Comparison of ENCODE assay signal across 8 cellular contexts in genomic region chr11:67482275-67482735, GRCh38. TPM values are rescaled to one million over a fixed set of nuclear protein-coding genes. Genes with fewer than 3 reads are reported as not detected.
DNase-seq lines count a peak whose midpoint lies in the region; ATAC-seq and TF ChIP-seq lines count a peak whose summit lies in the region.

No MANE protein-coding gene starts in this region.

- H3K4me1 ChIP-seq in SJCRH30 (no peaks in the 10 kb centered on the region), esophagus (ENCODE audit: control insufficient read depth in 2 of 2, insufficient read depth in 2 of 2, low read length in 1 of 2) (peaks cover 4 to 19% of the 10 kb centered on the region in 2 donors), gastrocnemius medialis (peaks cover 9 to 14% of the 10 kb centered on the region in 2 donors)

- peak; percentile 1 for ATAC-seq in GM21619 (IDR thresholded peaks at IDR 0.05; ENCODE audit: unreplicated experiment)
- no peak for ATAC-seq in gastrocnemius medialis
- no peak for ATAC-seq in GM18870 (IDR thresholded peaks at IDR 0.05; ENCODE audit: unreplicated experiment)
- no peak for ATAC-seq in HG03378 (IDR thresholded peaks at IDR 0.05; ENCODE audit: unreplicated experiment)
- no peak for ATAC-seq in HG02981 (IDR thresholded peaks at IDR 0.05; ENCODE audit: unreplicated experiment)

- H3K27ac ChIP-seq in SJCRH30 (no peak overlapping the region), esophagus (ENCODE audit: low read depth in 2 of 2, low read length in 1 of 2) (peak overlapping the region; percentile 24 to 38), gastrocnemius medialis (peak overlapping the region; percentile 83 to 90 (median 86))

- intact Hi-C loops in gastrocnemius medialis (cut with DNase I; ENCODE audit: low total_unique reads), result loop anchor here (2.0 kb wide), 1 partner anchor 24 kb away; no protein-coding TSS in a partner anchor

- WGBS in esophagus, 2 donors, result 34 to 36% methylated on average over 18 of the region's 18 CpGs

- H3K9me3 ChIP-seq in SJCRH30 (replicated peaks) (no peaks in the 10 kb centered on the region), esophagus (ENCODE audit: control insufficient read depth in 2 of 2, insufficient read depth in 1 of 2, low read depth in 1 of 2, low read length in 1 of 2) (no peaks in the 10 kb centered on the region), gastrocnemius medialis (no peaks in the 10 kb centered on the region)

- no peak for TF ChIP-seq POLR2A in gastrocnemius medialis (IDR thresholded peaks at IDR 0.05)

- H3K36me3 ChIP-seq in SJCRH30 (no peaks in the 10 kb centered on the region), esophagus (ENCODE audit: control insufficient read depth in 2 of 2, insufficient read depth in 2 of 2, low read length in 1 of 2) (no peaks in the 10 kb centered on the region), gastrocnemius medialis (peaks cover 0 to 4% of the 10 kb centered on the region in 2 donors)

- H3K4me3 ChIP-seq in SJCRH30 (peak overlapping the region; percentile 56), esophagus (ENCODE audit: low read depth in 1 of 2, low read length in 2 of 2) (peak overlapping the region in 1 of 2 donors; percentile 66), gastrocnemius medialis (peak overlapping the region; percentile 64 to 70 (median 66))

- no peak for TF ChIP-seq CTCF in gastrocnemius medialis (IDR thresholded peaks at IDR 0.05 in 4 of 5, conservative IDR thresholded peaks at IDR 0.05 in 1 of 5)

- no peaks in the 10 kb centered on the region for H3K27me3 ChIP-seq in SJCRH30
- no peaks in the 10 kb centered on the region for H3K27me3 ChIP-seq in esophagus (ENCODE audit: control insufficient read depth in 1 of 2, insufficient read depth in 2 of 2, low read length in 2 of 2)
- no peaks in the 10 kb centered on the region for H3K27me3 ChIP-seq in gastrocnemius medialis

- in situ Hi-C loops in gastrocnemius medialis (cut with MboI; ENCODE audit: low sequenced_read_pairs in 4 of 4), result no loop called here

- DNase-seq in SJCRH30 (no peak), gastrocnemius medialis (no peak)
- no peak for DNase-seq in activated CD4-positive, CD25-positive, alpha-beta regulatory T cell treated with anti-CD3 and anti-CD28 coated beads, Interleukin-2, amount 50 U/mL, for 72 hours

RNA-seq across cellular contexts. Expression of gene AIP, which starts 0.5 kb away (rescaled TPM):
- 39.8 and 45.4 TPM in 2 replicates for total RNA-seq in SJCRH30 (2014; rRNA removed; shearing (Covaris generic))
- polyA plus RNA-seq in esophagus, result 10 to 100 TPM; 34.1 to 41.5 TPM
- total RNA-seq in gastrocnemius medialis, result 10 to 100 TPM; 33.0 to 60.8 (median 48.8) TPM

RNA-seq across cellular contexts. Expression of gene TMEM134, which starts 13.3 kb away (rescaled TPM):
- total RNA-seq in SJCRH30 (2014; rRNA removed; shearing (Covaris generic)), result 7.6 TPM in 2 replicates
- 100 to 1,000 TPM; 154 to 160 TPM for polyA plus RNA-seq in esophagus
- total RNA-seq in gastrocnemius medialis, result 100 to 1,000 TPM in 2 of 4 donors, 10 to 100 TPM in 2; 79.8 to 155 (median 108) TPM

RNA-seq across cellular contexts. Expression of gene PITPNM1, which starts 22.9 kb away (rescaled TPM):
- total RNA-seq in SJCRH30 (2014; rRNA removed; shearing (Covaris generic)), result 7.9 and 9.7 TPM in 2 replicates
- polyA plus RNA-seq in esophagus, result 10 to 100 TPM; 18.2 to 29.3 TPM
- total RNA-seq in gastrocnemius medialis, result 10 to 100 TPM in 1 of 4 donors, 1 to 10 TPM in 3; 4.0 to 12.2 (median 7.7) TPM

RNA-seq across cellular contexts. Expression of gene CDK2AP2, which starts 25.7 kb away (rescaled TPM):
- total RNA-seq in SJCRH30 (2014; rRNA removed; shearing (Covaris generic)), result 15.8 and 15.9 TPM in 2 replicates
- 10 to 100 TPM; 49.4 to 52.2 TPM for polyA plus RNA-seq in esophagus
- 10 to 100 TPM; 24.1 to 47.5 (median 37.3) TPM for total RNA-seq in gastrocnemius medialis

RNA-seq across cellular contexts. Expression of gene CABP4, which starts 27.2 kb away (rescaled TPM):
- 1.2 and 2.6 TPM in 2 replicates for total RNA-seq in SJCRH30 (2014; rRNA removed; shearing (Covaris generic))
- polyA plus RNA-seq in esophagus, result under 1 TPM; 0.14 to 0.39 TPM
- total RNA-seq in gastrocnemius medialis, result under 1 TPM; 0.19 to 0.55 (median 0.30) TPM
